ENCODE assay signal across 25 cellular contexts in the genomic region with DNA sequence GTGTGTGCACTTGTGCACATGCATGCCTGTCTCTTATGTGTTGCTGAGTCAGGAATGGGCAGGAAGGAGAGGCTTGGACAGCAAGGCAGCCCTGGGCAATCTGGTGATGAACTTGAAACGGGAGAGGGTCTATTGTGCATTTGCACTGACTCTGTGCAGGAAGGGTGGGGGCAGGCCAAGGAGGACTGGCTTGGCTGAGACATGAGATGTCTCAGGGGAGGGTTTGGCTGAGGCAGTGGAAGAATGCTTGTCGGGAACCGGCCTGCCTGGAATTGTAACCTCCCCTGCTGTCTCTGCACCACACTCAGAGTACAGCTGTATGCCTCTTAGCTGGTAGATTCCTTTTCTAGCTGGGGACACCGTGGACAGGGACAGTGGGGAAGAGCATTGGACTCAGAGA.
A peak's percentile ranks its signal among the peaks of the same experiment; 100 is the strongest.
DNase-seq lines count a peak whose midpoint lies in the region; ATAC-seq, FAIRE-seq and TF ChIP-seq lines count a peak whose summit lies in the region.
"Had no signal": no experiment of that assay in that cellular context is flagged by ENCODE, and none has a peak within 500 bp of the region (broad histone marks: within the 10 kb centered on the region; RNA-seq: fewer than 3 reads in every experiment).

No MANE protein-coding gene starts in this region.

- H3K4me3 ChIP-seq in fibroblast of the aortic adventitia (ENCODE audit: low read depth, low read length) = no peak overlapping the region
- H3K4me3 ChIP-seq: BLaER1 had no signal

- DNase-seq in activated naive CD8-positive, alpha-beta T cell treated with anti-CD3 and anti-CD28 coated beads, Interleukin-2, amount 10 ng/mL, durations not matched to agents 7 days and 5 days = no peak
- no peak for DNase-seq in activated naive CD8-positive, alpha-beta T cell treated with anti-CD3 and anti-CD28 coated beads, Interleukin-2, amount 50 U/mL, for 24 hours
- DNase-seq in fibroblast of the aortic adventitia (ENCODE audit: low read depth) (peak; percentile 68), myocyte (ENCODE audit: low read depth) (peak; percentile 23), ureter (ENCODE audit: low spot score) (peak; percentile 58), NCI-H510A treated with DMSO at 0.1 percent for 48 hours (lab: John Stamatoyannopoulos, UW) (no peak), GM19239 (ENCODE audit: insufficient read length, low spot score) (no peak)
- DNase-seq: 8988T; activated CD8-positive, alpha-beta T cell treated with anti-CD3 and anti-CD28 coated beads, Interleukin-2, amount 10 ng/mL, durations not matched to agents 7 days and 5 days; activated naive CD8-positive, alpha-beta T cell treated with anti-CD3 and anti-CD28 coated beads for 36 hours; activated T-cell treated with anti-CD3 and anti-CD28 coated beads, Interleukin-2, amount 50 U/mL, for 72 hours; cerebellar nuclear complex; effector memory CD8-positive, alpha-beta T cell; foreskin fibroblast; HFFc6; KG1; NCI-H2029 treated with DMSO at 0.1 percent for 48 hours; NCI-H526 treated with DMSO at 0.1 percent for 48 hours; nucleus accumbens; stimulated activated CD4-positive, alpha-beta T cell treated with anti-CD3 and anti-CD28 coated beads, Interleukin-2, amount 100 ng/mL, for 48 hours had no signal

- peak overlapping the region; percentile 37 for H3K27ac Mint-ChIP-seq in activated naive CD8-positive, alpha-beta T cell treated with anti-CD3 and anti-CD28 coated beads, Interleukin-2, amount 10 ng/mL, durations not matched to agents 7 days and 5 days
- no peak overlapping the region for H3K27ac Mint-ChIP-seq in activated naive CD8-positive, alpha-beta T cell treated with anti-CD3 and anti-CD28 coated beads, Interleukin-2, amount 50 U/mL, for 24 hours
- H3K27ac Mint-ChIP-seq: activated CD8-positive, alpha-beta T cell treated with anti-CD3 and anti-CD28 coated beads, Interleukin-2, amount 10 ng/mL, durations not matched to agents 7 days and 5 days; activated naive CD8-positive, alpha-beta T cell treated with anti-CD3 and anti-CD28 coated beads for 36 hours; activated T-cell treated with anti-CD3 and anti-CD28 coated beads, Interleukin-2, amount 50 U/mL, for 72 hours; effector memory CD8-positive, alpha-beta T cell; HFFc6; T-helper 1 cell treated with Interleukin-12 subunit alpha and Interleukin-12 subunit beta and Interleukin-4 antibody, amounts not matched to agents 30 μg/mL and 1 μg/mL, for 36 hours had no signal

- no peak for FAIRE-seq in GM19239 (lab: Jason Lieb, UNC)
- FAIRE-seq: D721Med, GM12892 had no signal

- H3K4me3 Mint-ChIP-seq in activated naive CD8-positive, alpha-beta T cell treated with anti-CD3 and anti-CD28 coated beads, Interleukin-2, amount 10 ng/mL, durations not matched to agents 7 days and 5 days = no peak overlapping the region
- H3K4me3 Mint-ChIP-seq in activated naive CD8-positive, alpha-beta T cell treated with anti-CD3 and anti-CD28 coated beads, Interleukin-2, amount 50 U/mL, for 24 hours = no peak overlapping the region
- H3K4me3 Mint-ChIP-seq: activated CD8-positive, alpha-beta T cell treated with anti-CD3 and anti-CD28 coated beads, Interleukin-2, amount 10 ng/mL, durations not matched to agents 7 days and 5 days; activated naive CD8-positive, alpha-beta T cell treated with anti-CD3 and anti-CD28 coated beads for 36 hours; activated T-cell treated with anti-CD3 and anti-CD28 coated beads, Interleukin-2, amount 50 U/mL, for 72 hours; effector memory CD8-positive, alpha-beta T cell; HFFc6; T-helper 1 cell treated with Interleukin-12 subunit alpha and Interleukin-12 subunit beta and Interleukin-4 antibody, amounts not matched to agents 30 μg/mL and 1 μg/mL, for 36 hours had no signal

- H3K9me3 Mint-ChIP-seq in activated naive CD8-positive, alpha-beta T cell treated with anti-CD3 and anti-CD28 coated beads, Interleukin-2, amount 10 ng/mL, durations not matched to agents 7 days and 5 days = no peaks in the 10 kb centered on the region
- H3K9me3 Mint-ChIP-seq in activated naive CD8-positive, alpha-beta T cell treated with anti-CD3 and anti-CD28 coated beads, Interleukin-2, amount 50 U/mL, for 24 hours = no peaks in the 10 kb centered on the region
- H3K9me3 Mint-ChIP-seq: activated naive CD8-positive, alpha-beta T cell treated with anti-CD3 and anti-CD28 coated beads for 36 hours; activated T-cell treated with anti-CD3 and anti-CD28 coated beads, Interleukin-2, amount 50 U/mL, for 72 hours; HFFc6; T-helper 1 cell treated with Interleukin-12 subunit alpha and Interleukin-12 subunit beta and Interleukin-4 antibody, amounts not matched to agents 30 μg/mL and 1 μg/mL, for 36 hours had no signal

- no peak for TF ChIP-seq CTCF in fibroblast of the aortic adventitia (IDR thresholded peaks at IDR 0.05; ENCODE audit: insufficient read depth, low read length)

- ATAC-seq in activated naive CD8-positive, alpha-beta T cell treated with anti-CD3 and anti-CD28 coated beads, Interleukin-2, amount 10 ng/mL, durations not matched to agents 7 days and 5 days (ENCODE audit: low read depth) = no peak
- ATAC-seq in activated naive CD8-positive, alpha-beta T cell treated with anti-CD3 and anti-CD28 coated beads, Interleukin-2, amount 50 U/mL, for 24 hours = no peak
- ATAC-seq in HG03520 (IDR thresholded peaks at IDR 0.05; ENCODE audit: unreplicated experiment) = no peak
- ATAC-seq: activated CD8-positive, alpha-beta T cell treated with anti-CD3 and anti-CD28 coated beads, Interleukin-2, amount 10 ng/mL, durations not matched to agents 7 days and 5 days; activated T-cell treated with anti-CD3 and anti-CD28 coated beads, Interleukin-2, amount 50 U/mL, for 72 hours; effector memory CD8-positive, alpha-beta T cell had no signal

- POLR2A ChIA-PET in activated naive CD8-positive, alpha-beta T cell treated with anti-CD3 and anti-CD28 coated beads, Interleukin-2, amount 10 ng/mL, durations not matched to agents 7 days and 5 days (lab: Charles Lee) = no interaction called here

- no peaks in the 10 kb centered on the region for H3K36me3 Mint-ChIP-seq in activated naive CD8-positive, alpha-beta T cell treated with anti-CD3 and anti-CD28 coated beads, Interleukin-2, amount 10 ng/mL, durations not matched to agents 7 days and 5 days
- no peaks in the 10 kb centered on the region for H3K36me3 Mint-ChIP-seq in activated naive CD8-positive, alpha-beta T cell treated with anti-CD3 and anti-CD28 coated beads, Interleukin-2, amount 50 U/mL, for 24 hours (ENCODE audit: low read depth)
- H3K36me3 Mint-ChIP-seq: activated naive CD8-positive, alpha-beta T cell treated with anti-CD3 and anti-CD28 coated beads for 36 hours had no signal

- no peaks in the 10 kb centered on the region for H3K4me1 Mint-ChIP-seq in activated naive CD8-positive, alpha-beta T cell treated with anti-CD3 and anti-CD28 coated beads, Interleukin-2, amount 10 ng/mL, durations not matched to agents 7 days and 5 days
- H3K4me1 Mint-ChIP-seq in activated naive CD8-positive, alpha-beta T cell treated with anti-CD3 and anti-CD28 coated beads, Interleukin-2, amount 50 U/mL, for 24 hours = no peaks in the 10 kb centered on the region
- H3K4me1 Mint-ChIP-seq: activated naive CD8-positive, alpha-beta T cell treated with anti-CD3 and anti-CD28 coated beads for 36 hours had no signal

- peaks cover 19% of the 10 kb centered on the region for H3K27me3 Mint-ChIP-seq in activated naive CD8-positive, alpha-beta T cell treated with anti-CD3 and anti-CD28 coated beads, Interleukin-2, amount 10 ng/mL, durations not matched to agents 7 days and 5 days
- H3K27me3 Mint-ChIP-seq in activated naive CD8-positive, alpha-beta T cell treated with anti-CD3 and anti-CD28 coated beads, Interleukin-2, amount 50 U/mL, for 24 hours = peaks cover 5% of the 10 kb centered on the region
- H3K27me3 Mint-ChIP-seq: activated naive CD8-positive, alpha-beta T cell treated with anti-CD3 and anti-CD28 coated beads for 36 hours had no signal

Comparison
In these comparisons a context has a peak if more than half of its experiments do, and no peak if none do; other contexts are left out.
1. DNase-seq: peak in fibroblast of the aortic adventitia (single experiment), myocyte (single experiment) and ureter (single experiment); none in activated naive CD8-positive, alpha-beta T cell treated with anti-CD3 and anti-CD28 coated beads, Interleukin-2, amount 10 ng/mL, durations not matched to agents 7 days and 5 days (single experiment), activated naive CD8-positive, alpha-beta T cell treated with anti-CD3 and anti-CD28 coated beads, Interleukin-2, amount 50 U/mL, for 24 hours (single experiment), NCI-H510A treated with DMSO at 0.1 percent for 48 hours (single experiment) and GM19239 (single experiment).